8 cellular contexts compared by ENCODE assay signal in genomic region chr19:48470281-48470680, GRCh38. TPM values are rescaled to one million over a fixed set of nuclear protein-coding genes. Genes with fewer than 3 reads are reported as not detected.
DNase-seq lines count a peak whose midpoint lies in the region; ATAC-seq and TF ChIP-seq lines count a peak whose summit lies in the region.

No MANE protein-coding gene starts in this region.

- H2AFZ ChIP-seq in OCI-LY7 (ENCODE audit: low read length) (no peak overlapping the region), osteoblast (ENCODE audit: low read length) (no peak overlapping the region)

- peaks cover 21% of the 10 kb centered on the region for H3K4me1 Mint-ChIP-seq in CD4-positive, alpha-beta T cell (ENCODE audit: low read depth)
- peaks cover 19% of the 10 kb centered on the region for H3K4me1 Mint-ChIP-seq in endothelial cell (ENCODE audit: unreplicated experiment)

- intact Hi-C loops in CD4-positive, alpha-beta T cell (cut with DNase I, micrococcal nuclease): loop anchor here in 1 of 2 experiments (10.0 kb wide), 1 partner anchor 645 kb away; the partner anchor contains the start of genes C19orf73, LIN7B and PPFIA3
- intact Hi-C loops in OCI-LY7 (cut with micrococcal nuclease; ENCODE audit: unreplicated experiment): no loop called here

- in situ Hi-C loops in ACHN (cut with HindIII; ENCODE audit: low pct_ligation_motif_present, low pct_unique_long_range_greater_than_20kb, low sequenced_read_pairs): no loop called here

- H3K9me3 Mint-ChIP-seq in CD4-positive, alpha-beta T cell: no peaks in the 10 kb centered on the region
- H3K9me3 Mint-ChIP-seq in endothelial cell (ENCODE audit: unreplicated experiment): no peaks in the 10 kb centered on the region

- H3K9me3 ChIP-seq in CD4-positive, alpha-beta T cell (ENCODE audit: control insufficient read depth, low read length): no peaks in the 10 kb centered on the region
- H3K9me3 ChIP-seq in OCI-LY7 (ENCODE audit: low read length) (no peaks in the 10 kb centered on the region), osteoblast (ENCODE audit: low read depth, low read length) (no peaks in the 10 kb centered on the region)

- POLR2A ChIA-PET in CD4-positive, alpha-beta T cell (lab: Charles Lee): interaction anchor here (1.4 to 1.7 kb wide), 3 partner anchors 10 to 79 kb away, joined by 3 to 18 read pairs (median 4); partner anchors contain the start of gene KDELR1
- POLR2A ChIA-PET in OCI-LY7 (lab: Charles Lee): no interaction called here

- no peaks in the 10 kb centered on the region for H3K9me2 ChIP-seq in OCI-LY7 (ENCODE audit: insufficient read depth, low read length)

- H3K27ac Mint-ChIP-seq in CD4-positive, alpha-beta T cell: no peak overlapping the region
- peak overlapping the region; percentile 88 for H3K27ac Mint-ChIP-seq in endothelial cell (ENCODE audit: unreplicated experiment)

- H4K20me1 ChIP-seq in OCI-LY7 (ENCODE audit: insufficient read depth, low read length) (peaks cover 5% of the 10 kb centered on the region; the same call in 1 of the 2 replicates), osteoblast (ENCODE audit: insufficient read depth, low read length) (peaks cover 32% of the 10 kb centered on the region)

- H3K27me3 Mint-ChIP-seq in CD4-positive, alpha-beta T cell: no peaks in the 10 kb centered on the region
- H3K27me3 Mint-ChIP-seq in endothelial cell (ENCODE audit: unreplicated experiment): peaks cover 40% of the 10 kb centered on the region

- no TSS peak for BruUV-seq in OCI-LY7 (replicated peaks; lab: Mats Ljungman, UMichigan)

- H3K4me3 ChIP-seq in OCI-LY7 (ENCODE audit: low read depth, low read length, poor library complexity, severe bottlenecking) (peak overlapping the region; percentile 80), osteoblast (ENCODE audit: insufficient read depth, low read length) (peak overlapping the region; percentile 95)

- DNase-seq in CD4-positive, alpha-beta T cell: peak in 1 of 10 experiments; percentile 21
- DNase-seq in OCI-LY7 (ENCODE audit: low spot score): no peak
- DNase-seq in endothelial cell (ENCODE audit: low spot score): no peak
- peak; percentile 9 for DNase-seq in osteoblast (ENCODE audit: insufficient read length, low spot score, missing footprints)
- DNase-seq in activated CD4-positive, CD25-positive, alpha-beta regulatory T cell treated with anti-CD3 and anti-CD28 coated beads, Interleukin-2, amount 50 U/mL, for 72 hours: no peak
- DNase-seq in T-helper 9 cell: no peak
- DNase-seq in ACHN: no peak

- H3K36me3 ChIP-seq in OCI-LY7 (ENCODE audit: insufficient read depth, low read length) (peaks cover 51% of the 10 kb centered on the region), osteoblast (ENCODE audit: insufficient read depth, low read length) (peaks cover 50% of the 10 kb centered on the region)

- H3K27me3 ChIP-seq in CD4-positive, alpha-beta T cell (ENCODE audit: control insufficient read depth, insufficient read depth, low read length): no peaks in the 10 kb centered on the region
- H3K27me3 ChIP-seq in osteoblast (ENCODE audit: insufficient read depth, low read length): no peaks in the 10 kb centered on the region

- H3K4me1 ChIP-seq in OCI-LY7 (ENCODE audit: insufficient read depth, low read length, poor library complexity, severe bottlenecking) (peaks cover 13% of the 10 kb centered on the region), osteoblast (ENCODE audit: insufficient read depth, low read length) (peaks cover 25% of the 10 kb centered on the region)

- no peak for TF ChIP-seq CTCF in CD4-positive, alpha-beta T cell (IDR thresholded peaks at IDR 0.05)
- TF ChIP-seq CTCF in OCI-LY7 (conservative IDR thresholded peaks at IDR 0.05; ENCODE audit: low read length) (no peak), endothelial cell (IDR thresholded peaks at IDR 0.05; ENCODE audit: unreplicated experiment) (no peak), osteoblast (IDR thresholded peaks at IDR 0.05; ENCODE audit: extremely low read depth, low read depth, low read length) (no peak)

- peak overlapping the region; percentile 95 for H3K4me2 ChIP-seq in OCI-LY7 (ENCODE audit: low read length)
- peak overlapping the region; percentile 95 for H3K4me2 ChIP-seq in osteoblast (ENCODE audit: insufficient read depth, low read length)

- H3K4me3 Mint-ChIP-seq in CD4-positive, alpha-beta T cell: peak overlapping the region; percentile 90
- peak overlapping the region; percentile 94 for H3K4me3 Mint-ChIP-seq in endothelial cell (ENCODE audit: unreplicated experiment)

- no peak for ATAC-seq in CD4-positive, alpha-beta T cell (ENCODE audit: poor library complexity)
- ATAC-seq in GM18511 (IDR thresholded peaks at IDR 0.05; ENCODE audit: unreplicated experiment): no peak

- peak overlapping the region; percentile 79 for H3K27ac ChIP-seq in CD4-positive, alpha-beta T cell (ENCODE audit: low read depth, low read length)
- H3K27ac ChIP-seq in OCI-LY7 (ENCODE audit: low read depth, low read length, poor library complexity, severe bottlenecking) (no peak overlapping the region), osteoblast (ENCODE audit: low read depth, low read length) (peak overlapping the region; percentile 25)

- CTCF ChIA-PET in CD4-positive, alpha-beta T cell (lab: Charles Lee): interaction anchor here (0.7 to 1.0 kb wide), 3 partner anchors 19 to 139 kb away, joined by 3 read pairs; no protein-coding TSS in a partner anchor
- CTCF ChIA-PET in OCI-LY7 (lab: Charles Lee; ENCODE audit: unreplicated experiment): no interaction called here

- H3K79me2 ChIP-seq in OCI-LY7 (ENCODE audit: insufficient read depth, low read depth, low read length) (peaks cover 8% of the 10 kb centered on the region), osteoblast (ENCODE audit: insufficient read depth, low read length) (peaks cover 22% of the 10 kb centered on the region)

- H3K36me3 Mint-ChIP-seq in CD4-positive, alpha-beta T cell (ENCODE audit: low read depth): peaks cover 50% of the 10 kb centered on the region
- H3K36me3 Mint-ChIP-seq in endothelial cell (ENCODE audit: low read depth, unreplicated experiment): peaks cover 38% of the 10 kb centered on the region

RNA-seq across cellular contexts. Expression of gene CYTH2, which starts 1.1 kb away (rescaled TPM):
- 10 to 100 TPM; 23.4 to 25.3 TPM for total RNA-seq in CD4-positive, alpha-beta T cell
- 44.0 and 46.6 TPM in 2 replicates for total RNA-seq in OCI-LY7 (2014; rRNA removed; shearing (Covaris generic))
- 53.2 and 74.8 TPM in 2 replicates for total RNA-seq in OCI-LY7 (2022)
- 165 TPM for total RNA-seq in endothelial cell (ENCODE audit: unreplicated experiment)
- total RNA-seq in osteoblast: 63.6 and 66.2 TPM in 2 replicates

RNA-seq across cellular contexts. Expression of gene KCNJ14, which starts 14.9 kb away (rescaled TPM):
- total RNA-seq in CD4-positive, alpha-beta T cell: 1 to 10 TPM; 1.7 to 2.0 TPM
- 0.57 and 0.85 TPM in 2 replicates for total RNA-seq in OCI-LY7 (2014; rRNA removed; shearing (Covaris generic))
- 2.5 and 2.6 TPM in 2 replicates for total RNA-seq in OCI-LY7 (2022)
- 0.95 TPM for total RNA-seq in endothelial cell (ENCODE audit: unreplicated experiment)
- 0.59 and 0.72 TPM in 2 replicates for total RNA-seq in osteoblast

RNA-seq across cellular contexts. Expression of gene GRWD1, which starts 24.5 kb away (rescaled TPM):
- 10 to 100 TPM; 21.4 to 21.7 TPM for total RNA-seq in CD4-positive, alpha-beta T cell
- 34.4 and 35.8 TPM in 2 replicates for total RNA-seq in OCI-LY7 (2014; rRNA removed; shearing (Covaris generic))
- 26.3 and 32.1 TPM in 2 replicates for total RNA-seq in OCI-LY7 (2022)
- total RNA-seq in endothelial cell (ENCODE audit: unreplicated experiment): 38.4 TPM
- total RNA-seq in osteoblast: 23.3 and 25.0 TPM in 2 replicates

RNA-seq across cellular contexts. Expression of gene LMTK3, which starts 41.4 kb away (rescaled TPM):
- total RNA-seq in CD4-positive, alpha-beta T cell: 10 to 100 TPM; 15.6 to 18.9 TPM
- 1.3 and 2.3 TPM in 2 replicates for total RNA-seq in OCI-LY7 (2014; rRNA removed; shearing (Covaris generic))
- total RNA-seq in OCI-LY7 (2022) (9.7 and 11.5 TPM in 2 replicates), endothelial cell (ENCODE audit: unreplicated experiment) (3.0 TPM), osteoblast (not detected in 2 replicates)
